ENCODE assay signal across 22 cellular contexts in the genomic region with DNA sequence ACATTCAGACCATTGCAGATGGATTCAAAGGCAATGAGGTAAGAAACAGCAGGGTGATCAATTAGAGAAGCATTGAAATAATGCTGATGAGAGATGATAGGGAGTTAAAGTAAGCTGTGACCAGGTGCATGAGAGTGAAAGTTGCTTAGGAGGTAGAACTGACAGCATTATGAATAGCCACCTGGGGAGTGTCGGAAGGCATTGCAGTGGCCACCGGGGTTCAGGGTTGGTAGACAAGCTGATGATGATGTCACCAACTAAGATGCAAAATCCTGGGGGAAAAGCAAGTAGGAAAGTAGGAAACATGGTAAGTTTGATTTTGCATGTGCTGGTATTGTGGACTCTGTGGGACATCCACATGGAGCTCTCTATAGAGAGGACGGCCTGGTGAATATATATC.
"Had no signal": no experiment of that assay in that cellular context is flagged by ENCODE, and none has a peak within 500 bp of the region (broad histone marks: within the 10 kb centered on the region; RNA-seq: fewer than 3 reads in every experiment).

No MANE protein-coding gene starts in this region.

- H3K4me1 ChIP-seq: prostate gland, upper lobe of left lung had no signal

- H3K27me3 ChIP-seq: gastrocnemius medialis, right atrium auricular region, sigmoid colon, stomach, testis, tibial artery, upper lobe of left lung had no signal

- H3K27ac ChIP-seq: gastrocnemius medialis, prostate gland, right atrium auricular region, sigmoid colon, stomach, testis, tibial artery, upper lobe of left lung had no signal

- H3K4me3 ChIP-seq: gastrocnemius medialis, lung, mucosa of descending colon, prostate gland, right atrium auricular region, sigmoid colon, stomach, testis, tibial artery, upper lobe of left lung had no signal

- ATAC-seq: effector memory CD8-positive, alpha-beta T cell; gastrocnemius medialis; left lobe of liver; mucosa of descending colon; stimulated activated effector memory CD8-positive, alpha-beta T cell treated with anti-CD3 and anti-CD28 coated beads, Interleukin-12 subunit alpha, Interleukin-12 subunit beta, amount 100 ng/mL, for 72 hours had no signal

- DNase-seq: cortex of kidney; effector memory CD8-positive, alpha-beta T cell; gastrocnemius medialis; head of caudate nucleus; kidney; mucosa of descending colon; naive B cell; nucleus accumbens; sigmoid colon; stimulated activated CD4-positive, alpha-beta T cell treated with anti-CD3 and anti-CD28 coated beads, Interleukin-2, amount 100 ng/mL, for 24 hours; stimulated activated CD4-positive, alpha-beta T cell treated with anti-CD3 and anti-CD28 coated beads, Interleukin-4, amount 100 ng/mL, for 24 hours; stimulated activated naive CD4-positive, alpha-beta T cell treated with Interleukin-2 at 50 U/mL for 16 hours; stomach; testis; tibial artery; upper lobe of left lung had no signal

- H3K9me3 ChIP-seq: gastrocnemius medialis, mucosa of descending colon, prostate gland, testis, upper lobe of left lung had no signal

- FAIRE-seq: kidney, urothelium cell line had no signal

- H3K36me3 ChIP-seq: gastrocnemius medialis, prostate gland, right atrium auricular region, sigmoid colon, stomach, tibial artery, upper lobe of left lung had no signal
